In genomic region chr2:18441583-18441982, GRCh38 we compare ENCODE assay signal across 27 cellular contexts.
"Had no signal": no experiment of that assay in that cellular context is flagged by ENCODE, and none has a peak within 500 bp of the region (broad histone marks: within the 10 kb centered on the region; RNA-seq: fewer than 3 reads in every experiment).

No MANE protein-coding gene starts in this region.

- H3K4me3 ChIP-seq: ascending aorta, body of pancreas, breast epithelium, Peyer's patch had no signal

- H3K27me3 ChIP-seq: ascending aorta, body of pancreas, breast epithelium, Peyer's patch had no signal

- DNase-seq: activated CD4-positive, alpha-beta T cell treated with anti-CD3 and anti-CD28 coated beads, Interleukin-2, amount 10 ng/mL, durations not matched to agents 24 days and 14 days; activated CD4-positive, alpha-beta T cell treated with anti-CD3 and anti-CD28 coated beads, Interleukin-2, amount 50 U/mL, for 4 hours; activated CD8-positive, alpha-beta T cell treated with anti-CD3 and anti-CD28 coated beads for 36 hours; activated effector memory CD4-positive, alpha-beta T cell treated with anti-CD3 and anti-CD28 coated beads, Interleukin-2, amount 50 U/mL, for 16 hours; activated naive CD4-positive, alpha-beta T cell; activated naive CD4-positive, alpha-beta T cell treated with anti-CD3 and anti-CD28 coated beads, Interleukin-2, amount 50 U/mL, for 16 hours; activated naive CD8-positive, alpha-beta T cell treated with anti-CD3 and anti-CD28 coated beads for 36 hours; activated T-cell treated with anti-CD3 and anti-CD28 coated beads, Interleukin-2, amount 50 U/mL, for 1 hour; activated T-cell treated with anti-CD3 and anti-CD28 coated beads, Interleukin-2, amount 50 U/mL, for 72 hours; amygdala; body of pancreas; NCI-H1092 treated with DMSO at 0.1 percent for 48 hours; NCI-H1417 treated with DMSO at 0.1 percent for 48 hours; NCI-H187 treated with DMSO at 0.1 percent for 48 hours; NCI-H2081; NCI-H2171 treated with DMSO at 0.1 percent for 48 hours; NCI-H2227 treated with DMSO at 0.1 percent for 48 hours; NCI-H446 treated with DMSO at 0.1 percent for 48 hours; NCI-H524 treated with DMSO at 0.1 percent for 48 hours; PC-3; Peyer's patch; RPMI8226; SHP77 treated with DMSO at 0.1 percent for 48 hours; T1000 had no signal

- H3K27ac ChIP-seq: ascending aorta, body of pancreas, Peyer's patch had no signal

- H3K4me1 ChIP-seq: body of pancreas, breast epithelium, Peyer's patch had no signal

- H3K9me3 ChIP-seq: ascending aorta, body of pancreas, breast epithelium, Peyer's patch had no signal

- H3K36me3 ChIP-seq: ascending aorta, breast epithelium, Peyer's patch had no signal

- ATAC-seq: activated CD8-positive, alpha-beta T cell treated with anti-CD3 and anti-CD28 coated beads for 36 hours; activated T-cell treated with anti-CD3 and anti-CD28 coated beads, Interleukin-2, amount 50 U/mL, for 72 hours; activated T-helper 17 cell treated with anti-CD3 and anti-CD28 coated beads, Interleukin-2, amount 50 U/mL, for 72 hours; body of pancreas; PC-3 had no signal
